13 cellular contexts compared by ENCODE assay signal in the genomic region with DNA sequence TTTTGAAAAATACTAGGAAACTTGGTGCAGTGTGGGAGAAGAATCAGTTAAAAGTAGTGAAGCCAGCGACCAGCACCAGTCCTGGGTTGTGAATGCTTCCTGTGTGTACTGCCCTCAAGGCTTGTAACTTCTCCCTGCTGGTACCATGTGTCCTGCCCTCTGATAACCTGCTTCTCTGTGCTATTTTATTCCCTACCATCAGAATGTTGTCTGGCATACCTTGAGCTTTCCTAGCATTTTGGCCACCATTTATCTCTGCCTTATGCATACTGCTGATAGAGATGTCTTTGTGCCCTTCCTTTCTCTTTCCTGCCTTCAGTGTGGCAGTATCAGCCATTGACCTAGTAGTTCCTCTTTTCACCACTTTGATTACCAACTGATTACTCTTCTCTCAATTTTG. TPM values are rescaled to one million over a fixed set of nuclear protein-coding genes. Genes with fewer than 3 reads are reported as not detected.
A peak's percentile ranks its signal among the peaks of the same experiment; 100 is the strongest.
DNase-seq lines count a peak whose midpoint lies in the region; ATAC-seq and TF ChIP-seq lines count a peak whose summit lies in the region.
"Had no signal": no experiment of that assay in that cellular context is flagged by ENCODE, and none has a peak within 500 bp of the region (broad histone marks: within the 10 kb centered on the region; RNA-seq: fewer than 3 reads in every experiment).

No MANE protein-coding gene starts in this region.

- peaks cover 44% of the 10 kb centered on the region for H3K4me1 ChIP-seq in Panc1 (ENCODE audit: control insufficient read depth, insufficient read depth, low read length)
- peaks cover 20% of the 10 kb centered on the region for H3K4me1 ChIP-seq in endocrine pancreas (ENCODE audit: control insufficient read depth, insufficient read depth, low read length)

- H3K9ac ChIP-seq in endocrine pancreas (ENCODE audit: control insufficient read depth, insufficient read depth, low read length): peak overlapping the region; percentile 49

- H3K36me3 Mint-ChIP-seq in activated T-cell treated with anti-CD3 and anti-CD28 coated beads, Interleukin-2, amount 50 U/mL, for 4 hours (ENCODE audit: insufficient read depth): peaks cover 34% of the 10 kb centered on the region
- H3K36me3 Mint-ChIP-seq in stimulated activated effector memory CD8-positive, alpha-beta T cell treated with anti-CD3 and anti-CD28 coated beads, Interleukin-12 subunit alpha, Interleukin-12 subunit beta, amount 100 ng/mL, for 72 hours: peaks cover 70% of the 10 kb centered on the region

- H3K36me3 ChIP-seq in Panc1 (ENCODE audit: control insufficient read depth, insufficient read depth, low read length) (peaks cover 16% of the 10 kb centered on the region), endocrine pancreas (ENCODE audit: control insufficient read depth, insufficient read depth, low read length) (no peaks in the 10 kb centered on the region)
- H3K36me3 ChIP-seq: right atrium auricular region had no signal

- H3K9me3 Mint-ChIP-seq in activated T-cell treated with anti-CD3 and anti-CD28 coated beads, Interleukin-2, amount 50 U/mL, for 4 hours: no peaks in the 10 kb centered on the region
- no peaks in the 10 kb centered on the region for H3K9me3 Mint-ChIP-seq in stimulated activated effector memory CD8-positive, alpha-beta T cell treated with anti-CD3 and anti-CD28 coated beads, Interleukin-12 subunit alpha, Interleukin-12 subunit beta, amount 100 ng/mL, for 72 hours

- ATAC-seq in activated T-cell treated with anti-CD3 and anti-CD28 coated beads, Interleukin-2, amount 50 U/mL, for 4 hours: no peak
- no peak for ATAC-seq in Panc1
- ATAC-seq in stimulated activated effector memory CD8-positive, alpha-beta T cell treated with anti-CD3 and anti-CD28 coated beads, Interleukin-12 subunit alpha, Interleukin-12 subunit beta, amount 100 ng/mL, for 72 hours: no peak

- peaks cover 68% of the 10 kb centered on the region for H3K4me1 Mint-ChIP-seq in activated T-cell treated with anti-CD3 and anti-CD28 coated beads, Interleukin-2, amount 50 U/mL, for 4 hours (ENCODE audit: low read depth)
- peaks cover 53% of the 10 kb centered on the region for H3K4me1 Mint-ChIP-seq in stimulated activated effector memory CD8-positive, alpha-beta T cell treated with anti-CD3 and anti-CD28 coated beads, Interleukin-12 subunit alpha, Interleukin-12 subunit beta, amount 100 ng/mL, for 72 hours

- CTCF ChIA-PET in Panc1 (lab: Charles Lee): no interaction called here
- CTCF ChIA-PET in RWPE1 (lab: Yijun Ruan, JAX): no interaction called here

- H3K27ac ChIP-seq in Panc1 (ENCODE audit: low read length): peak overlapping the region; percentile 26
- no peak overlapping the region for H3K27ac ChIP-seq in RWPE1
- H3K27ac ChIP-seq: right atrium auricular region had no signal

- intact Hi-C loops in Panc1 (cut with micrococcal nuclease; ENCODE audit: unreplicated experiment): no loop called here

- no peak for DNase-seq in activated T-cell treated with anti-CD3 and anti-CD28 coated beads, Interleukin-2, amount 50 U/mL, for 4 hours
- no peak for DNase-seq in activated T-cell treated with anti-CD3 and anti-CD28 coated beads, Interleukin-2, amount 50 U/mL, for 1 hour
- no peak for DNase-seq in Panc1 (ENCODE audit: low read depth, low spot score)
- no peak for DNase-seq in stimulated activated effector memory CD8-positive, alpha-beta T cell treated with anti-CD3 and anti-CD28 coated beads, Interleukin-12 subunit alpha, Interleukin-12 subunit beta, amount 100 ng/mL, for 72 hours (ENCODE audit: low spot score in 2 of 2)
- no peak for DNase-seq in stimulated activated CD4-positive, alpha-beta T cell treated with anti-CD3 and anti-CD28 coated beads, Interleukin-2, amount 100 ng/mL, for 24 hours
- no peak for DNase-seq in RWPE1 (ENCODE audit: low spot score)
- DNase-seq in NCI-H1092 (lab: John Stamatoyannopoulos, UW): no peak
- DNase-seq: activated CD4-positive, alpha-beta T cell treated with anti-CD3 and anti-CD28 coated beads for 4 hours; C1 segment of cervical spinal cord; esophagus squamous epithelium had no signal

- H3K27me3 ChIP-seq in Panc1 (ENCODE audit: control insufficient read depth, insufficient read depth, low read length) (no peaks in the 10 kb centered on the region), endocrine pancreas (ENCODE audit: control insufficient read depth, insufficient read depth, low read length) (no peaks in the 10 kb centered on the region)
- H3K27me3 ChIP-seq: esophagus squamous epithelium, right atrium auricular region had no signal

- no peaks in the 10 kb centered on the region for H3K27me3 Mint-ChIP-seq in activated T-cell treated with anti-CD3 and anti-CD28 coated beads, Interleukin-2, amount 50 U/mL, for 4 hours (ENCODE audit: low read depth)

- no TSS peak for BruUV-seq in Panc1 (replicated peaks; lab: Mats Ljungman, UMichigan)

- H3K4me3 ChIP-seq in Panc1 (ENCODE audit: low read depth in 2 of 2, low read length in 2 of 2) (peak overlapping the region; percentile 93 to 98), endocrine pancreas (ENCODE audit: control insufficient read depth, insufficient read depth, low read length) (peak overlapping the region; percentile 25)
- H3K4me3 ChIP-seq: right atrium auricular region had no signal

- in situ Hi-C loops in Panc1 (cut with HindIII; ENCODE audit: low pct_unique_long_range_greater_than_20kb, low sequenced_read_pairs): no loop called here

- POLR2A ChIA-PET in Panc1 (lab: Charles Lee): no interaction called here
- POLR2A ChIA-PET in RWPE1 (lab: Yijun Ruan, JAX; ENCODE audit: low non-redundant PET): no interaction called here

- no peak overlapping the region for H3K27ac Mint-ChIP-seq in stimulated activated effector memory CD8-positive, alpha-beta T cell treated with anti-CD3 and anti-CD28 coated beads, Interleukin-12 subunit alpha, Interleukin-12 subunit beta, amount 100 ng/mL, for 72 hours

- peak overlapping the region; percentile 91 for H3K4me3 Mint-ChIP-seq in activated T-cell treated with anti-CD3 and anti-CD28 coated beads, Interleukin-2, amount 50 U/mL, for 4 hours
- H3K4me3 Mint-ChIP-seq in stimulated activated effector memory CD8-positive, alpha-beta T cell treated with anti-CD3 and anti-CD28 coated beads, Interleukin-12 subunit alpha, Interleukin-12 subunit beta, amount 100 ng/mL, for 72 hours: peak overlapping the region; percentile 87

- H3K9me3 ChIP-seq in Panc1 (ENCODE audit: control insufficient read depth, insufficient read depth, low read depth, low read length): no peaks in the 10 kb centered on the region
- no peaks in the 10 kb centered on the region for H3K9me3 ChIP-seq in endocrine pancreas (ENCODE audit: control insufficient read depth, low read length)
- H3K9me3 ChIP-seq: esophagus squamous epithelium, right atrium auricular region had no signal

- TF ChIP-seq CTCF in Panc1 (IDR thresholded peaks at IDR 0.05) (no peak), RWPE1 (conservative IDR thresholded peaks at IDR 0.05; ENCODE audit: low read depth) (no peak)

RNA-seq across cellular contexts. Expression of gene GTF2H1, which starts 2.0 kb away (rescaled TPM):
- total RNA-seq in activated T-cell treated with anti-CD3 and anti-CD28 coated beads, Interleukin-2, amount 50 U/mL, for 4 hours: 10 to 100 TPM; 52.4 to 58.0 (median 56.1) TPM
- total RNA-seq in Panc1 (2021; ENCODE audit: unreplicated experiment): 60.6 TPM
- polyA plus RNA-seq in Panc1 (2012; ENCODE audit: insufficient read length): 30.0 TPM

RNA-seq across cellular contexts. Expression of gene HPS5, which starts 2.4 kb away (rescaled TPM):
- total RNA-seq in activated T-cell treated with anti-CD3 and anti-CD28 coated beads, Interleukin-2, amount 50 U/mL, for 4 hours: 10 to 100 TPM; 15.9 to 17.3 (median 16.0) TPM
- 27.7 TPM for total RNA-seq in Panc1 (2021; ENCODE audit: unreplicated experiment)
- 12.2 TPM for polyA plus RNA-seq in Panc1 (2012; ENCODE audit: insufficient read length)

RNA-seq across cellular contexts. Expression of gene SAA1, which starts 58.3 kb away (rescaled TPM):
- total RNA-seq in activated T-cell treated with anti-CD3 and anti-CD28 coated beads, Interleukin-2, amount 50 U/mL, for 4 hours: 1 to 10 TPM; 4.3 to 6.1 (median 5.6) TPM
- total RNA-seq in Panc1 (2021; ENCODE audit: unreplicated experiment): 7.9 TPM
- 0.42 TPM for polyA plus RNA-seq in Panc1 (2012; ENCODE audit: insufficient read length)
- total RNA-seq: temporal lobe had no signal
